22 cellular contexts compared by ENCODE assay signal in genomic region chr16:85812031-85812807, GRCh38. TPM values are rescaled to one million over a fixed set of nuclear protein-coding genes. Genes with fewer than 3 reads are reported as not detected.
DNase-seq lines count a peak whose midpoint lies in the region; ATAC-seq, FAIRE-seq and TF ChIP-seq lines count a peak whose summit lies in the region.
"Had no signal": no experiment of that assay in that cellular context is flagged by ENCODE, and none has a peak within 500 bp of the region (broad histone marks: within the 10 kb centered on the region; RNA-seq: fewer than 3 reads in every experiment).

No MANE protein-coding gene starts in this region.

- CTCF ChIA-PET in endothelial cell of umbilical vein (lab: Charles Lee) = interaction anchor here (1.4 to 2.5 kb wide), 2 partner anchors 9 to 204 kb away, joined by 7 to 9 read pairs; no protein-coding TSS in a partner anchor

- H3K9ac ChIP-seq in endothelial cell of umbilical vein (replicated peaks; ENCODE audit: extremely low read depth, insufficient read depth, low read length) = no peak overlapping the region
- H3K9ac ChIP-seq: KMS-11 had no signal

- WGBS in transverse colon (ENCODE audit: low coverage in 1 of 2), 2 donors = 13 to 54% methylated on average over 6 to 37 of the region's 37 CpGs
- WGBS in prostate gland = 43% methylated on average over 37 of the region's 37 CpGs

- no peaks in the 10 kb centered on the region for H3K79me2 ChIP-seq in ACC112 (ENCODE audit: control insufficient read depth, insufficient read depth, low read length, unreplicated experiment)
- no peaks in the 10 kb centered on the region for H3K79me2 ChIP-seq in endothelial cell of umbilical vein (ENCODE audit: control insufficient read depth, insufficient read depth, low read length)

- no peaks in the 10 kb centered on the region for H3K9me1 ChIP-seq in endothelial cell of umbilical vein (replicated peaks; ENCODE audit: control insufficient read depth, extremely low read depth, insufficient read depth, low read length)

- H3K4me1 Mint-ChIP-seq in HFFc6 (ENCODE audit: low read depth) = peaks cover 11% of the 10 kb centered on the region; the same call in 1 of the 2 replicates
- H3K4me1 Mint-ChIP-seq: activated naive CD4-positive, alpha-beta T cell treated with anti-CD3 and anti-CD28 coated beads, Interleukin-2, amount 50 U/mL, for 24 hours; stimulated activated effector memory CD8-positive, alpha-beta T cell treated with anti-CD3 and anti-CD28 coated beads, Interleukin-12 subunit alpha, Interleukin-12 subunit beta, amount 100 ng/mL, for 72 hours had no signal

- no peak for TF ChIP-seq EP300 in transverse colon (IDR thresholded peaks at IDR 0.05; ENCODE audit: low read depth)

- in situ Hi-C loops in transverse colon (cut with MboI; ENCODE audit: low pct_ligation_motif_present in 1 of 4, low pct_unique_long_range_greater_than_20kb in 1 of 4, low sequenced_read_pairs in 3 of 4) = loop anchor here in 1 of 4 donors (25.0 kb wide), 1 partner anchor 700 kb away; the partner anchor contains the start of gene FOXF1

- H2AFZ ChIP-seq in ACC112 (ENCODE audit: low read length, unreplicated experiment) (no peak overlapping the region), endothelial cell of umbilical vein (ENCODE audit: low read depth, low read length) (no peak overlapping the region)

- no peak overlapping the region for H3K27ac Mint-ChIP-seq in HFFc6
- H3K27ac Mint-ChIP-seq: activated naive CD4-positive, alpha-beta T cell treated with anti-CD3 and anti-CD28 coated beads, Interleukin-2, amount 50 U/mL, for 24 hours; stimulated activated effector memory CD8-positive, alpha-beta T cell treated with anti-CD3 and anti-CD28 coated beads, Interleukin-12 subunit alpha, Interleukin-12 subunit beta, amount 100 ng/mL, for 72 hours had no signal

- H3K36me3 Mint-ChIP-seq in HFFc6 (ENCODE audit: low read depth) = no peaks in the 10 kb centered on the region
- H3K36me3 Mint-ChIP-seq: activated naive CD4-positive, alpha-beta T cell treated with anti-CD3 and anti-CD28 coated beads, Interleukin-2, amount 50 U/mL, for 24 hours had no signal

- no peaks in the 10 kb centered on the region for H4K20me1 ChIP-seq in endothelial cell of umbilical vein (replicated peaks; ENCODE audit: control insufficient read depth, extremely low read depth, insufficient read depth, low read length)

- no peak for FAIRE-seq in endothelial cell of umbilical vein (lab: Jason Lieb, UNC)
- FAIRE-seq: endometrium had no signal

- H3K4me1 ChIP-seq in ACC112 (ENCODE audit: control insufficient read depth, insufficient read depth, low read length, unreplicated experiment) (no peaks in the 10 kb centered on the region), endothelial cell of umbilical vein (ENCODE audit: control insufficient read depth, extremely low read depth, insufficient read depth, low read length) (no peaks in the 10 kb centered on the region), mucosa of descending colon (ENCODE audit: low read depth) (no peaks in the 10 kb centered on the region), transverse colon (no peaks in the 10 kb centered on the region), prostate gland (replicated peaks) (no peaks in the 10 kb centered on the region)

- intact Hi-C loops in endothelial cell of umbilical vein (cut with micrococcal nuclease) = no loop called here
- intact Hi-C loops in mucosa of descending colon (cut with DNase I, micrococcal nuclease) = no loop called here
- intact Hi-C loops in transverse colon (cut with DNase I; ENCODE audit: low total_unique reads) = no loop called here
- intact Hi-C loops in prostate gland (cut with DNase I) = no loop called here

- POLR2A ChIA-PET in endothelial cell of umbilical vein (lab: Charles Lee) = no interaction called here

- dilution Hi-C loops in endothelial cell of umbilical vein (cut with MboI; ENCODE audit: extremely low pct_ligation_motif_present, low sequenced_read_pairs) = no loop called here

- DNase-seq in HFFc6 (no peak), endothelial cell of umbilical vein (ENCODE audit: low read depth, low spot score) (no peak), mucosa of descending colon (no peak), NCI-H748 treated with DMSO at 0.1 percent for 48 hours (lab: John Stamatoyannopoulos, UW) (no peak), transverse colon (no peak), HuH-7.5 (ENCODE audit: low spot score) (no peak), prostate gland (ENCODE audit: low spot score) (no peak)
- DNase-seq: anterior cingulate cortex, kidney glomerular epithelial cell, MV-4-11, NCI-H2171, NCI-H526 treated with DMSO at 0.1 percent for 48 hours, nucleus accumbens, substantia nigra, T-helper 9 cell had no signal

- peak overlapping the region; percentile 6; the same call in 1 of the 2 replicates for H3K4me3 Mint-ChIP-seq in HFFc6
- H3K4me3 Mint-ChIP-seq: activated naive CD4-positive, alpha-beta T cell treated with anti-CD3 and anti-CD28 coated beads, Interleukin-2, amount 50 U/mL, for 24 hours; stimulated activated effector memory CD8-positive, alpha-beta T cell treated with anti-CD3 and anti-CD28 coated beads, Interleukin-12 subunit alpha, Interleukin-12 subunit beta, amount 100 ng/mL, for 72 hours had no signal

- H3K27ac ChIP-seq in ACC112 (ENCODE audit: low read depth, low read length) (no peak overlapping the region), endothelial cell of umbilical vein (ENCODE audit: insufficient read depth, low read depth, low read length) (no peak overlapping the region), transverse colon (no peak overlapping the region), prostate gland (no peak overlapping the region)
- H3K27ac ChIP-seq: C4-2B, KMS-11 had no signal

- H3K4me3 ChIP-seq in ACC112 (ENCODE audit: low read depth, low read length) (0 out of 2 replicates have a peak overlapping the region, but pooled peaks have one; percentile 10), endothelial cell of umbilical vein (replicated peaks in 1 of 3; ENCODE audit: insufficient read depth in 1 of 3, low read depth in 1 of 3, low read length in 3 of 3) (no peak overlapping the region), mucosa of descending colon (no peak overlapping the region), transverse colon (no peak overlapping the region), prostate gland (no peak overlapping the region)
- H3K4me3 ChIP-seq: smooth muscle cell had no signal

- BruUV-seq in endothelial cell of umbilical vein (replicated peaks; lab: Mats Ljungman, UMichigan) = no TSS peak

- TF ChIP-seq POLR2A in endothelial cell of umbilical vein (IDR thresholded peaks at IDR 0.05; ENCODE audit: low read depth, low read length) (no peak), transverse colon (IDR thresholded peaks at IDR 0.05) (no peak), prostate gland (IDR thresholded peaks at IDR 0.05) (no peak)

- peak; percentile 15 for ATAC-seq in mucosa of descending colon
- ATAC-seq: stimulated activated effector memory CD8-positive, alpha-beta T cell treated with anti-CD3 and anti-CD28 coated beads, Interleukin-12 subunit alpha, Interleukin-12 subunit beta, amount 100 ng/mL, for 72 hours had no signal

- H3K27me3 ChIP-seq in ACC112 (ENCODE audit: insufficient read depth, low read length) (peaks cover 43% of the 10 kb centered on the region), endothelial cell of umbilical vein (ENCODE audit: control insufficient read depth in 2 of 2, insufficient read depth in 2 of 2, low read length in 2 of 2) (peaks cover 16 to 26% of the 10 kb centered on the region in 2 experiments), transverse colon (peaks cover 19% of the 10 kb centered on the region), prostate gland (replicated peaks; ENCODE audit: insufficient read depth) (no peaks in the 10 kb centered on the region)

- H3K4me2 ChIP-seq in endothelial cell of umbilical vein (ENCODE audit: insufficient read depth, low read length) = no peak overlapping the region
- H3K4me2 ChIP-seq: KMS-11, smooth muscle cell had no signal

- no peaks in the 10 kb centered on the region for H3K9me3 Mint-ChIP-seq in HFFc6
- H3K9me3 Mint-ChIP-seq: activated naive CD4-positive, alpha-beta T cell treated with anti-CD3 and anti-CD28 coated beads, Interleukin-2, amount 50 U/mL, for 24 hours; stimulated activated effector memory CD8-positive, alpha-beta T cell treated with anti-CD3 and anti-CD28 coated beads, Interleukin-12 subunit alpha, Interleukin-12 subunit beta, amount 100 ng/mL, for 72 hours had no signal

- H3K27me3 Mint-ChIP-seq in HFFc6 (ENCODE audit: insufficient read depth) = peaks cover 50% of the 10 kb centered on the region

- no peak for TF ChIP-seq CTCF in HFFc6 (IDR thresholded peaks at IDR 0.05)
- TF ChIP-seq CTCF in endothelial cell of umbilical vein (IDR thresholded peaks at IDR 0.05; ENCODE audit: extremely low read depth in 1 of 2, insufficient read depth in 1 of 2, low read depth in 1 of 2, low read length in 2 of 2) = no peak
- no peak for TF ChIP-seq CTCF in mucosa of descending colon (IDR thresholded peaks at IDR 0.05)
- no peak for TF ChIP-seq CTCF in transverse colon (IDR thresholded peaks at IDR 0.05)
- TF ChIP-seq CTCF in prostate gland (IDR thresholded peaks at IDR 0.05) = no peak

- H3K36me3 ChIP-seq in ACC112 (ENCODE audit: insufficient read depth, low read length) (no peaks in the 10 kb centered on the region), endothelial cell of umbilical vein (ENCODE audit: control insufficient read depth in 2 of 2, extremely low read depth in 1 of 2, insufficient read depth in 2 of 2, low read length in 2 of 2) (no peaks in the 10 kb centered on the region), mucosa of descending colon (ENCODE audit: low read depth) (no peaks in the 10 kb centered on the region), transverse colon (peaks cover 0 to under 1% (median 0%) of the 10 kb centered on the region in 4 donors), prostate gland (no peaks in the 10 kb centered on the region)

- H3K9me3 ChIP-seq in endothelial cell of umbilical vein (replicated peaks; ENCODE audit: control insufficient read depth, insufficient read depth, low read length) (no peaks in the 10 kb centered on the region), mucosa of descending colon (no peaks in the 10 kb centered on the region), transverse colon (no peaks in the 10 kb centered on the region), prostate gland (no peaks in the 10 kb centered on the region)

RNA-seq across cellular contexts. Expression of gene COX4I1, which starts 12.7 kb away (rescaled TPM):
- total RNA-seq in HFFc6 (2021; fragmentation: NEBNext Ultra II Directional; extraction: Animal tissue kit (Norgen Biotek cat#: 25700)) = 100 to 1,000 TPM; 427 to 518 (median 497) TPM
- 535 and 560 TPM in 2 replicates for total RNA-seq in endothelial cell of umbilical vein
- 795 and 953 TPM in 2 replicates for polyA plus RNA-seq in endothelial cell of umbilical vein
- polyA plus RNA-seq in endothelial cell of umbilical vein (2011; cell fraction: cytosol; rRNA removed) = 1,076 and 1,089 TPM in 2 replicates
- polyA plus RNA-seq in endothelial cell of umbilical vein (2011; cell fraction: nucleus; rRNA removed) = 416 and 432 TPM in 2 replicates
- polyA plus RNA-seq in endothelial cell of umbilical vein (2012) = 545 and 754 TPM in 2 replicates
- polyA minus RNA-seq in endothelial cell of umbilical vein = 381 and 419 TPM in 2 replicates
- polyA minus RNA-seq in endothelial cell of umbilical vein (2011; cell fraction: cytosol; rRNA and poly(A)+ RNA removed) = 233 TPM
- polyA minus RNA-seq in endothelial cell of umbilical vein (2011; cell fraction: nucleus; rRNA and poly(A)+ RNA removed) = 44.8 and 51.5 TPM in 2 replicates
- 1,000 to 10,000 TPM in 2 of 3 donors, 100 to 1,000 TPM in 1; 793 to 1,140 (median 1,020) TPM for total RNA-seq in mucosa of descending colon
- 1,000 to 10,000 TPM in 2 of 4 donors, 100 to 1,000 TPM in 2; 635 to 1,115 (median 865) TPM for total RNA-seq in transverse colon
- total RNA-seq in prostate gland = 100 to 1,000 TPM; 345 to 562 TPM

RNA-seq across cellular contexts. Expression of gene EMC8, which starts 12.9 kb away (rescaled TPM):
- total RNA-seq in HFFc6 (2021; fragmentation: NEBNext Ultra II Directional; extraction: Animal tissue kit (Norgen Biotek cat#: 25700)) = 10 to 100 TPM; 31.7 to 38.4 (median 36.6) TPM
- total RNA-seq in endothelial cell of umbilical vein (51.1 and 51.2 TPM in 2 replicates), mucosa of descending colon (10 to 100 TPM; 27.7 to 31.0 (median 30.2) TPM), transverse colon (10 to 100 TPM; 27.9 to 40.0 (median 31.8) TPM), prostate gland (10 to 100 TPM; 30.2 to 38.8 TPM)
- 59.6 and 59.7 TPM in 2 replicates for polyA plus RNA-seq in endothelial cell of umbilical vein
- polyA plus RNA-seq in endothelial cell of umbilical vein (2011; cell fraction: cytosol; rRNA removed) = 44.6 and 47.9 TPM in 2 replicates
- polyA plus RNA-seq in endothelial cell of umbilical vein (2011; cell fraction: nucleus; rRNA removed) = 29.2 and 33.7 TPM in 2 replicates
- 30.7 and 33.4 TPM in 2 replicates for polyA plus RNA-seq in endothelial cell of umbilical vein (2012)
- polyA minus RNA-seq in endothelial cell of umbilical vein = 41.1 and 44.4 TPM in 2 replicates
- polyA minus RNA-seq in endothelial cell of umbilical vein (2011; cell fraction: cytosol; rRNA and poly(A)+ RNA removed) = 55.3 TPM
- 20.3 and 30.4 TPM in 2 replicates for polyA minus RNA-seq in endothelial cell of umbilical vein (2011; cell fraction: nucleus; rRNA and poly(A)+ RNA removed)
